9 cellular contexts compared by ENCODE assay signal in genomic region chr6:159168536-159169192, GRCh38. TPM values are rescaled to one million over a fixed set of nuclear protein-coding genes. Genes with fewer than 3 reads are reported as not detected.
DNase-seq lines count a peak whose midpoint lies in the region; ATAC-seq and TF ChIP-seq lines count a peak whose summit lies in the region.
"Had no signal": no experiment of that assay in that cellular context is flagged by ENCODE, and none has a peak within 500 bp of the region (broad histone marks: within the 10 kb centered on the region; RNA-seq: fewer than 3 reads in every experiment).

No MANE protein-coding gene starts in this region.

- DNase-seq in ELR (ENCODE audit: low read depth) (peak; percentile 58), NCI-H1092 treated with DMSO at 0.1 percent for 48 hours (lab: John Stamatoyannopoulos, UW) (peak; percentile 12), dermis blood vessel endothelial cell (peak; percentile 47), mucosa of descending colon (peak in 2 of 3 donors; percentile 21 to 41)

- TF ChIP-seq CTCF in mucosa of descending colon (IDR thresholded peaks at IDR 0.05): no peak

- peaks cover 7% of the 10 kb centered on the region for H3K4me1 ChIP-seq in mucosa of descending colon (ENCODE audit: low read depth)

- H3K4me3 ChIP-seq in mucosa of descending colon: no peak overlapping the region

- H3K9me3 ChIP-seq in mucosa of descending colon: no peaks in the 10 kb centered on the region

- no peaks in the 10 kb centered on the region for H3K36me3 ChIP-seq in mucosa of descending colon (ENCODE audit: low read depth)

- intact Hi-C loops in mucosa of descending colon (cut with DNase I, micrococcal nuclease): no loop called here

- ATAC-seq in mucosa of descending colon: peak; percentile 56
- no peak for ATAC-seq in GM21619 (IDR thresholded peaks at IDR 0.05; ENCODE audit: unreplicated experiment)
- ATAC-seq in HG02798 (IDR thresholded peaks at IDR 0.05; ENCODE audit: poor library complexity, unreplicated experiment): no peak
- no peak for ATAC-seq in esophagus mucosa
- no peak for ATAC-seq in HG03097 (IDR thresholded peaks at IDR 0.05; ENCODE audit: low FRiP score, unreplicated experiment)

RNA-seq across cellular contexts. Expression of gene FNDC1, which starts 0.5 kb away (rescaled TPM):
- total RNA-seq in dermis blood vessel endothelial cell: not detected in 2 replicates
- 1 to 10 TPM in 1 of 3 donors, under 1 TPM in 2; 0.64 to 6.6 (median 0.89) TPM for total RNA-seq in mucosa of descending colon
- 0.12 TPM for total RNA-seq in esophagus mucosa
- total RNA-seq: M059J had no signal
